Comparison of ENCODE assay signal across 9 cellular contexts in genomic region chr17:21295036-21295952, GRCh38. TPM values are rescaled to one million over a fixed set of nuclear protein-coding genes. Genes with fewer than 3 reads are reported as not detected.
DNase-seq lines count a peak whose midpoint lies in the region; ATAC-seq and TF ChIP-seq lines count a peak whose summit lies in the region.
"Had no signal": no experiment of that assay in that cellular context is flagged by ENCODE, and none has a peak within 500 bp of the region (broad histone marks: within the 10 kb centered on the region; RNA-seq: fewer than 3 reads in every experiment).

No MANE protein-coding gene starts in this region.

- H3K4me3 ChIP-seq in SK-N-SH (ENCODE audit: low read depth in 2 of 2, low read length in 1 of 2) (no peak overlapping the region), psoas muscle (no peak overlapping the region)

- H3K36me3 ChIP-seq in SK-N-SH (replicated peaks in 1 of 2; ENCODE audit: control insufficient read depth in 1 of 2, insufficient read depth in 2 of 2, low read length in 1 of 2) (peaks cover 3 to 4% of the 10 kb centered on the region in 2 experiments), psoas muscle (ENCODE audit: insufficient read depth in 1 of 2, low read depth in 1 of 2) (peaks cover 0 to 32% of the 10 kb centered on the region in 2 donors)

- peak in 2 of 3 experiments; percentile 2 to 49 for DNase-seq in NCI-H1417 (lab: John Stamatoyannopoulos, UW)
- no peak for DNase-seq in NCI-H1417 treated with DMSO at 0.1 percent for 48 hours (lab: John Stamatoyannopoulos, UW)
- DNase-seq in SK-N-SH = peak; percentile 79
- DNase-seq in Right ventricle myocardium superior = peak; percentile 83
- DNase-seq in psoas muscle = peak in 1 of 2 donors; percentile 34
- DNase-seq in OCI-M1 (lab: John Stamatoyannopoulos, UW) = no peak
- DNase-seq in GM10266 (ENCODE audit: extremely low spot score) = no peak
- DNase-seq: NCI-H1436 had no signal

- no peak for TF ChIP-seq RAD21 in SK-N-SH (IDR thresholded peaks at IDR 0.05; ENCODE audit: low read length)

- no peak overlapping the region for H3K4me2 ChIP-seq in SK-N-SH

- peaks cover 89% of the 10 kb centered on the region for H4K20me1 ChIP-seq in SK-N-SH (ENCODE audit: insufficient read depth)

- H2AFZ ChIP-seq in SK-N-SH (ENCODE audit: low read depth) = no peak overlapping the region

- H3K79me2 ChIP-seq in SK-N-SH (ENCODE audit: insufficient read depth) = peaks cover 87% of the 10 kb centered on the region

- TF ChIP-seq EP300 in SK-N-SH (IDR thresholded peaks at IDR 0.05; ENCODE audit: borderline replicate concordance in 1 of 2, low read depth in 1 of 2, low read length in 1 of 2) = peak in 1 of 2 experiments; percentile 42; a peak in 1 of 4 replicates

- peak; percentile 88 for ATAC-seq in Right ventricle myocardium superior (ENCODE audit: poor library complexity)
- peak; percentile 11 to 49 (median 42) for ATAC-seq in psoas muscle
- ATAC-seq in HG02588 (IDR thresholded peaks at IDR 0.05; ENCODE audit: unreplicated experiment) = no peak

- peak overlapping the region in 1 of 2 experiments; percentile 43; a peak in 2 of 4 replicates for H3K27ac ChIP-seq in SK-N-SH (ENCODE audit: low read depth in 2 of 2, low read length in 1 of 2)
- peak overlapping the region; percentile 59 for H3K27ac ChIP-seq in psoas muscle

- POLR2A ChIA-PET in SK-N-SH (lab: Yijun Ruan, JAX) = interaction anchor here (0.6 kb wide), 1 partner anchor 16 kb away, joined by 3 read pairs; no protein-coding TSS in a partner anchor

- no peaks in the 10 kb centered on the region for H3K9me3 ChIP-seq in SK-N-SH
- no peaks in the 10 kb centered on the region for H3K9me3 ChIP-seq in psoas muscle

- TF ChIP-seq CTCF in SK-N-SH (IDR thresholded peaks at IDR 0.05) = no peak
- TF ChIP-seq CTCF in psoas muscle (IDR thresholded peaks at IDR 0.05) = no peak
- TF ChIP-seq CTCF in GM10266 (IDR thresholded peaks at IDR 0.05; ENCODE audit: control insufficient read depth, insufficient read depth, low read depth, missing control alignments) = no peak

- H3K9me2 ChIP-seq in SK-N-SH = no peaks in the 10 kb centered on the region

- WGBS in SK-N-SH (ENCODE audit: low lambda C conversion rate) = 40% methylated on average over 19 of the region's 19 CpGs
- WGBS in psoas muscle, 3 donors = 48 to 57% (median 55%) methylated on average over 19 of the region's 19 CpGs

- intact Hi-C loops in Right ventricle myocardium superior (cut with DNase I) = no loop called here
- intact Hi-C loops in psoas muscle (cut with DNase I) = loop anchor here in 1 of 2 donors (10.0 kb wide), 1 partner anchor 910 kb away; no protein-coding TSS in a partner anchor

- H3K4me1 ChIP-seq in SK-N-SH (ENCODE audit: control insufficient read depth in 1 of 2, insufficient read depth in 2 of 2, low read depth in 1 of 2, low read length in 1 of 2) (peaks cover 0 to 46% of the 10 kb centered on the region in 2 experiments; a peak in 1 of 4 replicates), psoas muscle (peaks cover 48% of the 10 kb centered on the region)

- H3F3A ChIP-seq in SK-N-SH (replicated peaks; ENCODE audit: insufficient read depth) = no peaks in the 10 kb centered on the region

- no peak overlapping the region for H3K9ac ChIP-seq in SK-N-SH

- H3K27me3 ChIP-seq in SK-N-SH (ENCODE audit: insufficient read depth) = peaks cover 8% of the 10 kb centered on the region; the same call in 1 of the 2 replicates
- H3K27me3 ChIP-seq in psoas muscle (ENCODE audit: insufficient read depth in 3 of 3, low read length in 2 of 3) = peaks cover 0 to 1% (median 0%) of the 10 kb centered on the region in 3 donors

- CTCF ChIA-PET in SK-N-SH (lab: Yijun Ruan, JAX) = interaction anchor here (0.8 to 2.4 kb wide), 5 partner anchors 10 to 218 kb away, joined by 3 to 8 read pairs (median 4); no protein-coding TSS in a partner anchor

TF ChIP-seq in SK-N-SH, 30 proteins besides CTCF, POLR2A, EP300 and RAD21:
- TF ChIP-seq RCOR1 (IDR thresholded peaks at IDR 0.05; ENCODE audit: low read length) (no peak), POLR2AphosphoS5 (IDR thresholded peaks at IDR 0.05; ENCODE audit: low read depth, low read length) (no peak), EZH2phosphoT487 (IDR thresholded peaks at IDR 0.05; ENCODE audit: borderline replicate concordance, low read depth) (no peak)
- TF ChIP-seq, protein P1, sequence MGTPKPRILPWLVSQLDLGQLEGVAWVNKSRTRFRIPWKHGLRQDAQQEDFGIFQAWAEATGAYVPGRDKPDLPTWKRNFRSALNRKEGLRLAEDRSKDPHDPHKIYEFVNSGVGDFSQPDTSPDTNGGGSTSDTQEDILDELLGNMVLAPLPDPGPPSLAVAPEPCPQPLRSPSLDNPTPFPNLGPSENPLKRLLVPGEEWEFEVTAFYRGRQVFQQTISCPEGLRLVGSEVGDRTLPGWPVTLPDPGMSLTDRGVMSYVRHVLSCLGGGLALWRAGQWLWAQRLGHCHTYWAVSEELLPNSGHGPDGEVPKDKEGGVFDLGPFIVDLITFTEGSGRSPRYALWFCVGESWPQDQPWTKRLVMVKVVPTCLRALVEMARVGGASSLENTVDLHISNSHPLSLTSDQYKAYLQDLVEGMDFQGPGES (IDR thresholded peaks at IDR 0.05; ENCODE audit: low read depth, low read length) = no peak
TF ChIP-seq in SK-N-SH: peak in this region for 0.

RNA-seq across cellular contexts. Expression of gene MAP2K3, which starts 10.8 kb away (rescaled TPM):
- 21.2 and 30.0 TPM in 2 replicates for polyA plus RNA-seq in SK-N-SH (2012; rRNA removed)
- 26.0 and 35.8 TPM in 2 replicates for polyA plus RNA-seq in SK-N-SH (2012; cell fraction: cytosol; rRNA removed)
- 74.2 and 81.7 TPM in 2 replicates for polyA plus RNA-seq in SK-N-SH (2012; cell fraction: nucleus; rRNA removed)
- 30.8 TPM for total RNA-seq in Right ventricle myocardium superior
- 100 to 1,000 TPM in 2 of 4 donors, 10 to 100 TPM in 2; 64.4 to 126 (median 107) TPM for total RNA-seq in psoas muscle
- 100 to 1,000 TPM in 2 of 3 donors, 10 to 100 TPM in 1; 86.3 to 229 (median 146) TPM for polyA plus RNA-seq in psoas muscle

RNA-seq across cellular contexts. Expression of gene NATD1, which starts 42.1 kb away (rescaled TPM):
- polyA plus RNA-seq in SK-N-SH (2012; rRNA removed) = 3.9 and 4.0 TPM in 2 replicates
- polyA plus RNA-seq in SK-N-SH (2012; cell fraction: cytosol; rRNA removed) = 2.1 and 3.4 TPM in 2 replicates
- 5.6 and 5.7 TPM in 2 replicates for polyA plus RNA-seq in SK-N-SH (2012; cell fraction: nucleus; rRNA removed)
- total RNA-seq in Right ventricle myocardium superior = 19.1 TPM
- 10 to 100 TPM; 21.6 to 48.0 (median 24.5) TPM for total RNA-seq in psoas muscle
- polyA plus RNA-seq in psoas muscle = 10 to 100 TPM in 2 of 3 donors, 1 to 10 TPM in 1; 4.7 to 15.1 (median 10.5) TPM

Comparison
In these comparisons a context has a peak if more than half of its experiments do, and no peak if none do; other contexts are left out.
1. DNase-seq: peak in NCI-H1417 (2 of 3), SK-N-SH (single experiment) and Right ventricle myocardium superior (single experiment); none in NCI-H1417 treated with DMSO at 0.1 percent for 48 hours (single experiment), OCI-M1 (single experiment) and GM10266 (single experiment).